14 cellular contexts compared by ENCODE assay signal in genomic region chr1:21522525-21523038, GRCh38. TPM values are rescaled to one million over a fixed set of nuclear protein-coding genes. Genes with fewer than 3 reads are reported as not detected.
DNase-seq lines count a peak whose midpoint lies in the region; ATAC-seq and TF ChIP-seq lines count a peak whose summit lies in the region.
"Had no signal": no experiment of that assay in that cellular context is flagged by ENCODE, and none has a peak within 500 bp of the region (broad histone marks: within the 10 kb centered on the region; RNA-seq: fewer than 3 reads in every experiment).

No MANE protein-coding gene starts in this region.

- H3K4me1 Mint-ChIP-seq in IgD-negative memory B cell (peaks cover 45 to 55% (median 47%) of the 10 kb centered on the region in 3 donors), activated B cell treated with CpG ODN at 0.5 μM for 24 hours (peaks cover 84% of the 10 kb centered on the region), neural progenitor cell (peaks cover 36% of the 10 kb centered on the region)
- H3K4me1 Mint-ChIP-seq: CD4-positive, CD25-positive, alpha-beta regulatory T cell had no signal

- no peaks in the 10 kb centered on the region for H3K27me3 ChIP-seq in neural progenitor cell

- H3K9me3 Mint-ChIP-seq in IgD-negative memory B cell (peaks cover 0 to 3% (median 0%) of the 10 kb centered on the region in 3 donors), activated B cell treated with CpG ODN at 0.5 μM for 24 hours (no peaks in the 10 kb centered on the region), neural progenitor cell (no peaks in the 10 kb centered on the region)
- H3K9me3 Mint-ChIP-seq: CD4-positive, CD25-positive, alpha-beta regulatory T cell had no signal

- H3K9ac ChIP-seq in neural progenitor cell = no peak overlapping the region
- H3K9ac ChIP-seq: GM23248 had no signal

- no peak overlapping the region for H3K4me2 ChIP-seq in neural progenitor cell
- H3K4me2 ChIP-seq: A549 had no signal

- intact Hi-C loops in activated B cell treated with CpG ODN at 0.5 μM for 24 hours (cut with micrococcal nuclease) = no loop called here

- peaks cover 80% of the 10 kb centered on the region for H4K20me1 ChIP-seq in neural progenitor cell (ENCODE audit: low read depth)

- H2AFZ ChIP-seq in neural progenitor cell (replicated peaks) = no peak overlapping the region
- H2AFZ ChIP-seq: GM23248 had no signal

- no peaks in the 10 kb centered on the region for H3K36me3 ChIP-seq in neural progenitor cell
- H3K36me3 ChIP-seq: BLaER1 treated with 17β-estradiol and CSF1 and Interleukin-3, amounts not matched to agents 10 nM and 100 nM had no signal

- POLR2A ChIA-PET in activated B cell treated with CpG ODN at 0.5 μM for 24 hours (lab: Charles Lee) = interaction anchor here (0.9 to 2.4 kb wide), 6 partner anchors 8 to 736 kb away, joined by 3 to 9 read pairs (median 6); partner anchors contain the start of genes ALPL and HP1BP3

- H3K27ac Mint-ChIP-seq in IgD-negative memory B cell = peak overlapping the region in 2 of 3 donors; percentile 15 to 66
- H3K27ac Mint-ChIP-seq in activated B cell treated with CpG ODN at 0.5 μM for 24 hours = peak overlapping the region; percentile 35
- H3K27ac Mint-ChIP-seq in neural progenitor cell = peak overlapping the region; percentile 1
- H3K27ac Mint-ChIP-seq: CD4-positive, CD25-positive, alpha-beta regulatory T cell had no signal

- peaks cover 26% of the 10 kb centered on the region for H3K4me1 ChIP-seq in neural progenitor cell
- H3K4me1 ChIP-seq: A549 had no signal

- CTCF ChIA-PET in activated B cell treated with CpG ODN at 0.5 μM for 24 hours (lab: Charles Lee) = interaction anchor here (1.0 to 2.7 kb wide), 3 partner anchors 12 to 135 kb away, joined by 3 to 15 read pairs (median 6); no protein-coding TSS in a partner anchor

- H3K27ac ChIP-seq in neural progenitor cell = no peak overlapping the region
- H3K27ac ChIP-seq: A549; BLaER1 treated with 17β-estradiol and CSF1 and Interleukin-3, amounts not matched to agents 10 nM and 100 nM; GM23248 had no signal

- TF ChIP-seq CTCF in activated B cell treated with CpG ODN at 0.5 μM for 24 hours (IDR thresholded peaks at IDR 0.05) (no peak), neural progenitor cell (IDR thresholded peaks at IDR 0.05) (no peak)

- H3F3A ChIP-seq in neural progenitor cell (ENCODE audit: low read depth) = peaks cover 21% of the 10 kb centered on the region

- ATAC-seq in activated B cell treated with CpG ODN at 0.5 μM for 24 hours (ENCODE audit: low read depth) = no peak
- ATAC-seq: A549, HCT116 had no signal

- DNase-seq in activated B cell treated with CpG ODN at 0.5 μM for 24 hours = no peak
- no peak for DNase-seq in neural progenitor cell (ENCODE audit: low spot score)
- DNase-seq in GM19240 (ENCODE audit: insufficient read length, low spot score) = no peak
- DNase-seq in AG08395 (ENCODE audit: low spot score) = no peak
- DNase-seq in NCI-H2107 (lab: John Stamatoyannopoulos, UW) = no peak
- DNase-seq: CD4-positive, CD25-positive, alpha-beta regulatory T cell; DMS53; GF-D8; GM23248; KG1 had no signal

- H3K36me3 Mint-ChIP-seq in IgD-negative memory B cell (no peaks in the 10 kb centered on the region), activated B cell treated with CpG ODN at 0.5 μM for 24 hours (ENCODE audit: low read depth) (no peaks in the 10 kb centered on the region), neural progenitor cell (no peaks in the 10 kb centered on the region)
- H3K36me3 Mint-ChIP-seq: CD4-positive, CD25-positive, alpha-beta regulatory T cell had no signal

- H3K4me3 ChIP-seq in neural progenitor cell = no peak overlapping the region
- H3K4me3 ChIP-seq: A549; BLaER1 treated with 17β-estradiol and CSF1 and Interleukin-3, amounts not matched to agents 10 nM and 100 nM; GM23248 had no signal

- H3K27me3 Mint-ChIP-seq in IgD-negative memory B cell = peaks cover 7% of the 10 kb centered on the region
- H3K27me3 Mint-ChIP-seq in activated B cell treated with CpG ODN at 0.5 μM for 24 hours = no peaks in the 10 kb centered on the region
- no peaks in the 10 kb centered on the region for H3K27me3 Mint-ChIP-seq in neural progenitor cell (ENCODE audit: insufficient read depth, low read depth)
- H3K27me3 Mint-ChIP-seq: CD4-positive, CD25-positive, alpha-beta regulatory T cell had no signal

- H3K79me2 ChIP-seq in neural progenitor cell (ENCODE audit: low read depth) = peaks cover 94% of the 10 kb centered on the region

- no peaks in the 10 kb centered on the region for H3K9me3 ChIP-seq in neural progenitor cell (ENCODE audit: low read depth)
- H3K9me3 ChIP-seq: A549; BLaER1 treated with 17β-estradiol and CSF1 and Interleukin-3, amounts not matched to agents 10 nM and 100 nM had no signal

- peak overlapping the region in 2 of 4 donors; percentile 4 to 60 for H3K4me3 Mint-ChIP-seq in IgD-negative memory B cell
- H3K4me3 Mint-ChIP-seq in activated B cell treated with CpG ODN at 0.5 μM for 24 hours = no peak overlapping the region
- H3K4me3 Mint-ChIP-seq in neural progenitor cell = no peak overlapping the region
- H3K4me3 Mint-ChIP-seq: CD4-positive, CD25-positive, alpha-beta regulatory T cell had no signal

RNA-seq across cellular contexts. Expression of gene ALPL, which starts 13.4 kb away (rescaled TPM):
- 1.4 TPM for polyA plus RNA-seq in IgD-negative memory B cell
- total RNA-seq in activated B cell treated with CpG ODN at 0.5 μM for 24 hours (14.7 and 19.0 TPM in 2 replicates), neural progenitor cell (ENCODE audit: low replicate concordance) (51.3 and 114 TPM in 2 replicates)
- total RNA-seq: CD4-positive, CD25-positive, alpha-beta regulatory T cell; GM23248 had no signal
- polyA plus RNA-seq: CD4-positive, CD25-positive, alpha-beta regulatory T cell had no signal
